8 cellular contexts compared by ENCODE assay signal in the genomic region with DNA sequence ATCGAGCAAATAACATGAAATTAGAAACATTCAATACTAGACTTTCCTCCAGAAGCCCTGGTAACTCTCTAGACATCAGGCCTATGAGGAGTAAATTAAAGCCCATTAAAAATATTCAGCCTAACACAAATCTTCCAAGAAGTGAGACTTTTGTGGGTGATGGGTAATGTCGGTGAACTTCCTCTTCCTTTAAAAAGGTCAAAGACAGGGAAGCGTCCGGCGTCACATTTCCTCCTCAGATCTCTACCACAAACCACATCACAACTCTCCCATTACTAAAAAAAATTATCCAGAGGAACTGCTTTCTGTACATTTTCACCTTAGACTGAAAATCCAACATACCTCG.
DNase-seq lines count a peak whose midpoint lies in the region; ATAC-seq and TF ChIP-seq lines count a peak whose summit lies in the region.

No MANE protein-coding gene starts in this region.

- no peak for TF ChIP-seq CTCF in brain microvascular endothelial cell (IDR thresholded peaks at IDR 0.05; ENCODE audit: low read depth, low read length, missing control alignments)

- ATAC-seq in GM21360 (IDR thresholded peaks at IDR 0.05; ENCODE audit: unreplicated experiment): no peak

- DNase-seq in NCI-H82 (lab: John Stamatoyannopoulos, UW) (peak; percentile 52), NCI-H82 treated with DMSO at 0.1 percent for 48 hours (lab: John Stamatoyannopoulos, UW; ENCODE audit: unreplicated experiment) (no peak), RKO (ENCODE audit: low spot score) (peak; percentile 68), brain microvascular endothelial cell (peak; percentile 37), iris pigment epithelial cell (ENCODE audit: low read depth) (peak; percentile 61), dedifferentiated amniotic fluid mesenchymal stem cell (ENCODE audit: extremely low spot score) (no peak)
- peak; percentile 14 for DNase-seq in stimulated activated CD4-positive, alpha-beta T cell treated with anti-CD3 and anti-CD28 coated beads, Interleukin-4, amount 100 ng/mL, for 24 hours

- in situ Hi-C loops in brain microvascular endothelial cell (cut with HindIII; ENCODE audit: low pct_ligation_motif_present, low sequenced_read_pairs): loop anchor here (25.0 kb wide), 1 partner anchor 188 kb away; no protein-coding TSS in a partner anchor

- H3K27ac ChIP-seq in brain microvascular endothelial cell: peak overlapping the region; percentile 68

- H3K4me3 ChIP-seq in brain microvascular endothelial cell (ENCODE audit: low read depth, low read length): peak overlapping the region; percentile 93

- peaks cover 3% of the 10 kb centered on the region for H3K36me3 ChIP-seq in brain microvascular endothelial cell (replicated peaks)

- H3K27me3 ChIP-seq in brain microvascular endothelial cell (replicated peaks): no peaks in the 10 kb centered on the region

Comparison
In these comparisons a context has a peak if more than half of its experiments do, and no peak if none do; other contexts are left out.
1. DNase-seq: peak in NCI-H82 (single experiment), RKO (single experiment), brain microvascular endothelial cell (single experiment), iris pigment epithelial cell (single experiment) and stimulated activated CD4-positive, alpha-beta T cell treated with anti-CD3 and anti-CD28 coated beads, Interleukin-4, amount 100 ng/mL, for 24 hours (single experiment); none in NCI-H82 treated with DMSO at 0.1 percent for 48 hours (single experiment) and dedifferentiated amniotic fluid mesenchymal stem cell (single experiment).